ENCODE assay signal across 8 cellular contexts in genomic region chr17:7313890-7314718, GRCh38. TPM values are rescaled to one million over a fixed set of nuclear protein-coding genes. Genes with fewer than 3 reads are reported as not detected.
DNase-seq lines count a peak whose midpoint lies in the region; ATAC-seq and TF ChIP-seq lines count a peak whose summit lies in the region.

No MANE protein-coding gene starts in this region.

- peak overlapping the region; percentile 88 for H3K27ac ChIP-seq in CD4-positive, CD25-positive, alpha-beta regulatory T cell (ENCODE audit: insufficient read depth, low read length, poor library complexity, severe bottlenecking)

- H3K9me3 Mint-ChIP-seq in CD4-positive, CD25-positive, alpha-beta regulatory T cell = peaks cover 0 to 2% (median 0%) of the 10 kb centered on the region in 7 donors
- no peaks in the 10 kb centered on the region for H3K9me3 Mint-ChIP-seq in naive thymus-derived CD8-positive, alpha-beta T cell

- H3K4me1 ChIP-seq in CD4-positive, CD25-positive, alpha-beta regulatory T cell (ENCODE audit: control insufficient read depth, insufficient read depth, low read length, poor library complexity, severe bottlenecking) = peaks cover 57% of the 10 kb centered on the region

- peaks cover 41% of the 10 kb centered on the region for H3K36me3 Mint-ChIP-seq in CD4-positive, CD25-positive, alpha-beta regulatory T cell
- H3K36me3 Mint-ChIP-seq in naive thymus-derived CD8-positive, alpha-beta T cell = peaks cover 11 to 64% (median 30%) of the 10 kb centered on the region in 3 donors

- POLR2A ChIA-PET in naive thymus-derived CD8-positive, alpha-beta T cell (lab: Charles Lee) = interaction anchor here (0.6 to 14.2 kb wide), 18 partner anchors 8 to 901 kb away, joined by 3 to 168 read pairs (median 6); partner anchors contain the start of genes ACAP1, CLDN7, CTDNEP1 and ELP5

- no peaks in the 10 kb centered on the region for H3K27me3 ChIP-seq in CD4-positive, CD25-positive, alpha-beta regulatory T cell (ENCODE audit: control insufficient read depth, insufficient read depth, low read length)

- no peaks in the 10 kb centered on the region for H3K27me3 Mint-ChIP-seq in CD4-positive, CD25-positive, alpha-beta regulatory T cell
- H3K27me3 Mint-ChIP-seq in naive thymus-derived CD8-positive, alpha-beta T cell = no peaks in the 10 kb centered on the region

- H3K4me3 Mint-ChIP-seq in CD4-positive, CD25-positive, alpha-beta regulatory T cell = peak overlapping the region; percentile 84 to 99 (median 88)
- H3K4me3 Mint-ChIP-seq in naive thymus-derived CD8-positive, alpha-beta T cell = peak overlapping the region; percentile 72 to 95 (median 85)

- ATAC-seq in CD4-positive, CD25-positive, alpha-beta regulatory T cell (ENCODE audit: low read depth in 2 of 2) = no peak
- ATAC-seq in naive thymus-derived CD8-positive, alpha-beta T cell = no peak
- ATAC-seq in GM19395 (IDR thresholded peaks at IDR 0.05; ENCODE audit: unreplicated experiment) = no peak

- no peak for DNase-seq in CD4-positive, CD25-positive, alpha-beta regulatory T cell
- DNase-seq in LNCaP clone FGC (ENCODE audit: low read depth) (no peak), cerebellar cortex (ENCODE audit: low spot score) (peak; percentile 34), DMS79 treated with DMSO at 0.1 percent for 48 hours (lab: John Stamatoyannopoulos, UW) (no peak), NCI-H1930 (lab: John Stamatoyannopoulos, UW) (no peak)
- DNase-seq in naive thymus-derived CD8-positive, alpha-beta T cell = no peak
- no peak for DNase-seq in NK-92 treated with Interleukin-12 subunit alpha and Interleukin-12 subunit beta, amount 100 ng/mL, for 24 hours (lab: John Stamatoyannopoulos, UW)

- H3K4me3 ChIP-seq in CD4-positive, CD25-positive, alpha-beta regulatory T cell (ENCODE audit: low read depth, low read length) = peak overlapping the region; percentile 84
- H3K4me3 ChIP-seq in LNCaP clone FGC (ENCODE audit: low read depth, low read length) = peak overlapping the region; percentile 86

- peaks cover 6 to 66% (median 31%) of the 10 kb centered on the region in 4 donors for H3K4me1 Mint-ChIP-seq in CD4-positive, CD25-positive, alpha-beta regulatory T cell
- H3K4me1 Mint-ChIP-seq in naive thymus-derived CD8-positive, alpha-beta T cell = peaks cover 32 to 73% (median 62%) of the 10 kb centered on the region in 4 donors

- no peaks in the 10 kb centered on the region for H3K9me3 ChIP-seq in CD4-positive, CD25-positive, alpha-beta regulatory T cell (ENCODE audit: control insufficient read depth in 2 of 2, low read length in 2 of 2)

- peak overlapping the region; percentile 58 to 93 (median 83) for H3K27ac Mint-ChIP-seq in CD4-positive, CD25-positive, alpha-beta regulatory T cell
- H3K27ac Mint-ChIP-seq in naive thymus-derived CD8-positive, alpha-beta T cell = peak overlapping the region; percentile 88 to 97 (median 92)

- peaks cover 66% of the 10 kb centered on the region for H3K36me3 ChIP-seq in CD4-positive, CD25-positive, alpha-beta regulatory T cell (ENCODE audit: control insufficient read depth, insufficient read depth, low read length)

- TF ChIP-seq CTCF in LNCaP clone FGC (IDR thresholded peaks at IDR 0.05; ENCODE audit: control insufficient read depth, extremely low read depth, insufficient read depth) = no peak

RNA-seq across cellular contexts. Expression of gene GPS2, which starts 1.1 kb away (rescaled TPM):
- total RNA-seq in CD4-positive, CD25-positive, alpha-beta regulatory T cell = 129 TPM
- polyA plus RNA-seq in CD4-positive, CD25-positive, alpha-beta regulatory T cell = 100 to 1,000 TPM in 2 of 4 donors, 10 to 100 TPM in 2; 79.3 to 107 (median 96.5) TPM
- 100 to 1,000 TPM; 146 to 147 TPM for total RNA-seq in naive thymus-derived CD8-positive, alpha-beta T cell
- polyA plus RNA-seq in naive thymus-derived CD8-positive, alpha-beta T cell = 100 to 1,000 TPM in 1 of 3 donors, 10 to 100 TPM in 2; 75.7 to 107 (median 98.6) TPM

RNA-seq across cellular contexts. Expression of gene EIF5A, which starts 6.7 kb away (rescaled TPM):
- total RNA-seq in CD4-positive, CD25-positive, alpha-beta regulatory T cell = 485 TPM
- 100 to 1,000 TPM; 210 to 631 (median 398) TPM for polyA plus RNA-seq in CD4-positive, CD25-positive, alpha-beta regulatory T cell
- total RNA-seq in naive thymus-derived CD8-positive, alpha-beta T cell = 100 to 1,000 TPM; 308 to 327 TPM
- polyA plus RNA-seq in naive thymus-derived CD8-positive, alpha-beta T cell = 100 to 1,000 TPM; 209 to 690 (median 643) TPM

RNA-seq across cellular contexts. Expression of gene NEURL4, which starts 15.0 kb away (rescaled TPM):
- 39.5 TPM for total RNA-seq in CD4-positive, CD25-positive, alpha-beta regulatory T cell
- polyA plus RNA-seq in CD4-positive, CD25-positive, alpha-beta regulatory T cell = 1 to 10 TPM in 2 of 4 donors, under 1 TPM in 2; 0.27 to 1.2 (median 0.83) TPM
- total RNA-seq in naive thymus-derived CD8-positive, alpha-beta T cell = 10 to 100 TPM; 74.7 to 82.7 TPM
- 1 to 10 TPM in 2 of 3 donors, under 1 TPM in 1; 0.90 to 2.7 (median 1.1) TPM for polyA plus RNA-seq in naive thymus-derived CD8-positive, alpha-beta T cell

RNA-seq across cellular contexts. Expression of gene YBX2, which starts 19.7 kb away (rescaled TPM):
- not detected for total RNA-seq in CD4-positive, CD25-positive, alpha-beta regulatory T cell
- not detected for polyA plus RNA-seq in CD4-positive, CD25-positive, alpha-beta regulatory T cell
- 1 to 10 TPM in 1 of 2 experiments, under 1 TPM in 1; 0.66 to 1.2 TPM for total RNA-seq in naive thymus-derived CD8-positive, alpha-beta T cell
- polyA plus RNA-seq in naive thymus-derived CD8-positive, alpha-beta T cell = not detected

RNA-seq across cellular contexts. Expression of gene ACAP1, which starts 22.2 kb away (rescaled TPM):
- total RNA-seq in CD4-positive, CD25-positive, alpha-beta regulatory T cell = 723 TPM
- 100 to 1,000 TPM; 194 to 259 (median 213) TPM for polyA plus RNA-seq in CD4-positive, CD25-positive, alpha-beta regulatory T cell
- total RNA-seq in naive thymus-derived CD8-positive, alpha-beta T cell = 100 to 1,000 TPM; 450 to 466 TPM
- polyA plus RNA-seq in naive thymus-derived CD8-positive, alpha-beta T cell = 100 to 1,000 TPM; 246 to 295 (median 283) TPM
